ENCODE assay signal across 23 cellular contexts in the genomic region with DNA sequence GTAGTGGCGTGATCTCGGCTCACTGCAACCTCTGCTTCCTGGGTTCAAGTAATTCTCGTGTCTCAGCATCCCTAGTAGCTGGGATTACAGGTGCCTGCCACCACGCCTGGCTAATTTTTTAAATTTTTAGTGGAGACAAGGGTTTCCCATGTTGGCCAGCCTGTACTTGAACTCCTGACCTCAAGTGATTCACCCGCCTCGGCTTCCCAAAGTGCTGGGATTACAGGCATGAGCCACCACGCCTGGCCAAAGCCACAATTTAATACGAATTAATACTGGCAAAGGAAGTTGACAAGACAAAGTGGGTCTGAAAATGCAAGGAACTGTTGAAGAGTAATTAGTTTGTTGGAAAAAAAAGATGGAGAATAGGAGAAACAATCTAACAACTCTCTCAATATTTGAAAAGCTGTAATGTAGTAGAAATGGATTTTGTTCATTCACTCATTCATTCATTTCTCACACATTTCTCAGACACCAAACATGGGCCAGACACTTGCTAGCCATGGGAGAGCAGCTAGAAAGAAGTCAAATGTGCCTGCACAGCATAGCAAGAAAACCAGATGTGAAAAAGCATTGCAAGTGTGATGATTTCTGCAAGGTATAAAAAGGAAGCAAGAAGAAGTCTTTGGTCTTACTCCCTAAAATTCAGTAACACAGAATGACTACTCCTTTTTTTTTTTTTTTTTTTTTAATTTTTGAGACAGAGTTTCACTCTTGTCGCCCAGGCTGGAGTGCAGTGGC.
"Had no signal": no experiment of that assay in that cellular context is flagged by ENCODE, and none has a peak within 500 bp of the region (broad histone marks: within the 10 kb centered on the region; RNA-seq: fewer than 3 reads in every experiment).

No MANE protein-coding gene starts in this region.

- H3K27ac ChIP-seq: VCaP had no signal

- ATAC-seq: activated T-cell treated with anti-CD3 and anti-CD28 coated beads, Interleukin-2, amount 50 U/mL, for 4 hours; PC-3; T-helper 17 cell had no signal

- DNase-seq: activated CD4-positive, alpha-beta memory T cell treated with anti-CD3 and anti-CD28 coated beads for 36 hours; activated CD4-positive, alpha-beta T cell treated with anti-CD3 and anti-CD28 coated beads, Interleukin-2, amount 10 ng/mL, durations not matched to agents 7 days and 5 days; activated CD4-positive, CD25-positive, alpha-beta regulatory T cell; activated CD8-positive, alpha-beta memory T cell treated with anti-CD3 and anti-CD28 coated beads for 24 hours; activated gamma-delta T cell; activated naive CD4-positive, alpha-beta T cell treated with anti-CD3 and anti-CD28 coated beads for 36 hours; activated naive CD8-positive, alpha-beta T cell treated with anti-CD3 and anti-CD28 coated beads for 36 hours; activated T-cell treated with anti-CD3 and anti-CD28 coated beads, Interleukin-2, amount 50 U/mL, for 4 hours; caudate nucleus; KBM-7; MV-4-11; NCI-H1092 treated with DMSO at 0.1 percent for 48 hours; NCI-H1417 treated with DMSO at 0.1 percent for 48 hours; NCI-H1694; NCI-H2029 treated with DMSO at 0.1 percent for 48 hours; NCI-H345; NCI-H510A; NK-92 treated with Interleukin-12 subunit alpha and Interleukin-12 subunit beta, amount 100 ng/mL, for 24 hours; PC-3; SIG-M5; T-helper 17 cell; T-helper 9 cell had no signal
